ENCODE assay signal across 21 cellular contexts in genomic region chr1:155043259-155043658, GRCh38. TPM values are rescaled to one million over a fixed set of nuclear protein-coding genes. Genes with fewer than 3 reads are reported as not detected.
DNase-seq lines count a peak whose midpoint lies in the region; ATAC-seq and TF ChIP-seq lines count a peak whose summit lies in the region.
"Had no signal": no experiment of that assay in that cellular context is flagged by ENCODE, and none has a peak within 500 bp of the region (broad histone marks: within the 10 kb centered on the region; RNA-seq: fewer than 3 reads in every experiment).

No MANE protein-coding gene starts in this region.

- peak overlapping the region; percentile 77 for H3K27ac ChIP-seq in RWPE1
- H3K27ac ChIP-seq: SJCRH30 had no signal

- peaks cover 51% of the 10 kb centered on the region for H3K4me1 Mint-ChIP-seq in endothelial cell (ENCODE audit: unreplicated experiment)
- peaks cover 11% of the 10 kb centered on the region for H3K4me1 Mint-ChIP-seq in type B pancreatic cell (ENCODE audit: unreplicated experiment)

- no peaks in the 10 kb centered on the region for H3K36me3 ChIP-seq in mucosa of stomach (ENCODE audit: control insufficient read depth, insufficient read depth, low read length)
- H3K36me3 ChIP-seq: SJCRH30 had no signal

- CTCF ChIA-PET in RWPE1 (lab: Yijun Ruan, JAX): interaction anchor here (0.7 to 2.5 kb wide), 7 partner anchors 14 to 79 kb away, joined by 3 to 16 read pairs (median 7); no protein-coding TSS in a partner anchor

- H3K36me3 Mint-ChIP-seq in endothelial cell (ENCODE audit: low read depth, unreplicated experiment): peaks cover 3% of the 10 kb centered on the region
- H3K36me3 Mint-ChIP-seq in type B pancreatic cell: no peaks in the 10 kb centered on the region
- H3K36me3 Mint-ChIP-seq: CD8-positive, alpha-beta T cell had no signal

- TF ChIP-seq CTCF in RWPE1 (conservative IDR thresholded peaks at IDR 0.05; ENCODE audit: low read depth) (no peak), endothelial cell (IDR thresholded peaks at IDR 0.05; ENCODE audit: unreplicated experiment) (no peak), type B pancreatic cell (conservative IDR thresholded peaks at IDR 0.05) (no peak)

- peaks cover 46% of the 10 kb centered on the region for H3K4me1 ChIP-seq in mucosa of stomach (ENCODE audit: control insufficient read depth, insufficient read depth, low read length)

- H3K4me3 Mint-ChIP-seq in endothelial cell (ENCODE audit: unreplicated experiment) (peak overlapping the region; percentile 42), type B pancreatic cell (no peak overlapping the region)
- H3K4me3 Mint-ChIP-seq: B cell; CD8-positive, alpha-beta T cell; HFFc6 had no signal

- H3K9me3 Mint-ChIP-seq in endothelial cell (ENCODE audit: unreplicated experiment) (no peaks in the 10 kb centered on the region), type B pancreatic cell (no peaks in the 10 kb centered on the region)
- H3K9me3 Mint-ChIP-seq: CD8-positive, alpha-beta T cell; HFFc6 had no signal

- DNase-seq in RWPE1 (ENCODE audit: low spot score) (no peak), endothelial cell (ENCODE audit: low spot score) (no peak), type B pancreatic cell (ENCODE audit: extremely low spot score, unreplicated experiment) (no peak), germinal center (ENCODE audit: low spot score) (no peak), DMS153 (lab: John Stamatoyannopoulos, UW) (no peak), glomerular visceral epithelial cell (ENCODE audit: extremely low spot score) (no peak)
- DNase-seq: CD8-positive, alpha-beta T cell; DMS79 treated with DMSO at 0.1 percent for 48 hours; HFFc6; MV-4-11; NCI-H187 treated with DMSO at 0.1 percent for 48 hours; NCI-H69; NK-92 treated with Interleukin-12 subunit alpha and Interleukin-12 subunit beta, amount 100 ng/mL, for 24 hours; SJCRH30 had no signal

- H3K9me3 ChIP-seq in mucosa of stomach (ENCODE audit: control insufficient read depth, low read length): no peaks in the 10 kb centered on the region
- H3K9me3 ChIP-seq: SJCRH30 had no signal

- peak overlapping the region; percentile 93 for H3K27ac Mint-ChIP-seq in endothelial cell (ENCODE audit: unreplicated experiment)
- peak overlapping the region; percentile 19 for H3K27ac Mint-ChIP-seq in type B pancreatic cell
- H3K27ac Mint-ChIP-seq: B cell; CD8-positive, alpha-beta T cell; HFFc6 had no signal

- ATAC-seq in GM19324 (IDR thresholded peaks at IDR 0.05; ENCODE audit: low FRiP score, unreplicated experiment): no peak
- ATAC-seq: CD8-positive, alpha-beta T cell had no signal

- H3K4me3 ChIP-seq in mucosa of stomach (ENCODE audit: low read length): no peak overlapping the region
- H3K4me3 ChIP-seq: SJCRH30 had no signal

- peak overlapping the region; percentile 45 for H3K9ac ChIP-seq in mucosa of stomach (ENCODE audit: low read length)

- POLR2A ChIA-PET in RWPE1 (lab: Yijun Ruan, JAX; ENCODE audit: low non-redundant PET): no interaction called here

- H3K27me3 Mint-ChIP-seq in endothelial cell (ENCODE audit: unreplicated experiment): peaks cover 11% of the 10 kb centered on the region
- peaks cover 7% of the 10 kb centered on the region for H3K27me3 Mint-ChIP-seq in type B pancreatic cell

- H3K27me3 ChIP-seq in mucosa of stomach (ENCODE audit: control insufficient read depth, insufficient read depth, low read length): no peaks in the 10 kb centered on the region

RNA-seq across cellular contexts. Expression of gene ADAM15, which starts 7.9 kb away (rescaled TPM):
- total RNA-seq in endothelial cell (ENCODE audit: unreplicated experiment) (382 TPM), type B pancreatic cell (ENCODE audit: low replicate concordance) (61.9 and 69.0 TPM in 2 replicates)

RNA-seq across cellular contexts. Expression of gene DCST1, which starts 9.6 kb away (rescaled TPM):
- total RNA-seq in endothelial cell (ENCODE audit: unreplicated experiment) (not detected), type B pancreatic cell (ENCODE audit: low replicate concordance) (not detected in 2 replicates)
- total RNA-seq: B cell, G401, H4, HFFc6, HT1080, OCI-LY7, SJCRH30 had no signal

RNA-seq across cellular contexts. Expression of gene DCST2, which starts 9.7 kb away (rescaled TPM):
- 2.8 TPM for total RNA-seq in endothelial cell (ENCODE audit: unreplicated experiment)
- 1.6 and 2.4 TPM in 2 replicates for total RNA-seq in type B pancreatic cell (ENCODE audit: low replicate concordance)
- total RNA-seq: H4, SJCRH30 had no signal

RNA-seq across cellular contexts. Expression of gene EFNA4, which starts 20.3 kb away (rescaled TPM):
- 25.2 TPM for total RNA-seq in endothelial cell (ENCODE audit: unreplicated experiment)
- 21.2 and 22.1 TPM in 2 replicates for total RNA-seq in type B pancreatic cell (ENCODE audit: low replicate concordance)

RNA-seq across cellular contexts. Expression of gene EFNA3, which starts 35.4 kb away (rescaled TPM):
- total RNA-seq in endothelial cell (ENCODE audit: unreplicated experiment) (9.6 TPM), type B pancreatic cell (ENCODE audit: low replicate concordance) (3.4 and 4.7 TPM in 2 replicates)
